Comparison of ENCODE assay signal across 15 cellular contexts in the genomic region with DNA sequence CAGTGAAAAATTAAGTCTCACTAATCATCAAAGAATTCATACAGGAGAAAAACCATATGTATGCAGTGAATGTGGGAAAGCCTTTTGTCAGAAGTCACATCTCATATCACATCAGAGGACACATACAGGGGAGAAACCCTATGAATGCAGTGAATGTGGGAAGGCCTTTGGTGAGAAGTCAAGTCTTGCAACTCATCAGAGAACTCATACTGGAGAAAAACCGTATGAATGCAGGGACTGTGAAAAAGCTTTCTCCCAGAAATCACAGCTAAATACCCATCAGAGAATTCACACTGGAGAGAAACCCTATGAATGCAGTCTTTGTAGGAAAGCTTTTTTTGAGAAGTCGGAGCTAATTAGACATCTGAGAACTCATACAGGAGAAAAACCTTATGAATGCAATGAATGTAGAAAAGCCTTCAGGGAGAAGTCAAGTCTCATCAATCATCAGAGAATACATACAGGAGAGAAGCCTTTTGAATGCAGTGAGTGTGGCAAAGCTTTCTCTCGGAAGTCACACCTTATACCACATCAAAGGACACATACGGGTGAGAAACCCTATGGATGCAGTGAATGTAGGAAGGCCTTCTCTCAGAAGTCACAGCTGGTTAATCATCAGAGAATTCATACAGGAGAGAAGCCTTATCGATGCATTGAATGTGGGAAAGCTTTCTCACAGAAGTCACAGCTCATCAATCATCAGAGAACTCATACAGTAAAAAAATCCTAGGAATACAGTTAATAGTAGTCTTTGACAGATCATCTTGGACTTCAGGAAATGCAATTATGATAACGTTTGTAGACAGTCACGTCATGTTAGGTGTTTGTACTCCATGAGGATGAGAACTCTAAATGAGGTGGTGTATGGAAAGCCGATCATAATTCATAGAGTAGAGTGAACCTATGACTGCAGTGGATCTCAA. TPM values are rescaled to one million over a fixed set of nuclear protein-coding genes. Genes with fewer than 3 reads are reported as not detected.
A peak's percentile ranks its signal among the peaks of the same experiment; 100 is the strongest.
DNase-seq lines count a peak whose midpoint lies in the region; ATAC-seq, FAIRE-seq and TF ChIP-seq lines count a peak whose summit lies in the region.
"Had no signal": no experiment of that assay in that cellular context is flagged by ENCODE, and none has a peak within 500 bp of the region (broad histone marks: within the 10 kb centered on the region; RNA-seq: fewer than 3 reads in every experiment).

No MANE protein-coding gene starts in this region.

- no peak for ATAC-seq in memory B cell (ENCODE audit: low read depth)
- no peak for ATAC-seq in HG02642 (IDR thresholded peaks at IDR 0.05; ENCODE audit: poor library complexity, unreplicated experiment)
- ATAC-seq: naive thymus-derived CD8-positive, alpha-beta T cell had no signal

- H3K4me3 Mint-ChIP-seq in astrocyte (ENCODE audit: unreplicated experiment) (no peak overlapping the region), memory B cell (no peak overlapping the region)

- H3K27me3 ChIP-seq in astrocyte (ENCODE audit: insufficient read depth, low read length): no peaks in the 10 kb centered on the region

- peaks cover 29% of the 10 kb centered on the region for H3K36me3 ChIP-seq in astrocyte (ENCODE audit: insufficient read depth, low read length)

- TF ChIP-seq CTCF in astrocyte (IDR thresholded peaks at IDR 0.05; ENCODE audit: insufficient read depth, low read depth, low read length): no peak
- TF ChIP-seq CTCF in foreskin fibroblast (IDR thresholded peaks at IDR 0.05; ENCODE audit: low read depth, low read length): no peak

- H3K27me3 Mint-ChIP-seq in astrocyte (ENCODE audit: low read depth, unreplicated experiment) (no peaks in the 10 kb centered on the region), memory B cell (no peaks in the 10 kb centered on the region)
- H3K27me3 Mint-ChIP-seq: naive thymus-derived CD8-positive, alpha-beta T cell had no signal

- FAIRE-seq in H54 (lab: Jason Lieb, UNC): peak; percentile 23
- FAIRE-seq in astrocyte (lab: Jason Lieb, UNC): peak; percentile 13

- H2AFZ ChIP-seq in astrocyte (ENCODE audit: low read depth, low read length): no peak overlapping the region

- H3K27ac Mint-ChIP-seq in astrocyte (ENCODE audit: unreplicated experiment) (no peak overlapping the region), memory B cell (peak overlapping the region; percentile 20)

- H3K79me2 ChIP-seq in astrocyte (ENCODE audit: insufficient read depth, low read length): no peaks in the 10 kb centered on the region

- TF ChIP-seq POLR2A in H54 (IDR thresholded peaks at IDR 0.05; ENCODE audit: low read depth, low read length): no peak

- no peak overlapping the region for H3K4me2 ChIP-seq in astrocyte (ENCODE audit: low read length)

- H3K4me3 ChIP-seq in astrocyte (ENCODE audit: insufficient read depth, low read depth, low read length): no peak overlapping the region
- no peak overlapping the region for H3K4me3 ChIP-seq in foreskin fibroblast (ENCODE audit: low read depth in 1 of 2, low read length in 2 of 2)

- peaks cover 86% of the 10 kb centered on the region for H3K9me3 Mint-ChIP-seq in astrocyte (ENCODE audit: unreplicated experiment)
- H3K9me3 Mint-ChIP-seq in memory B cell: peaks cover 21% of the 10 kb centered on the region

- H3K36me3 Mint-ChIP-seq in astrocyte (ENCODE audit: low read depth, unreplicated experiment): peaks cover 78% of the 10 kb centered on the region
- H3K36me3 Mint-ChIP-seq in memory B cell: peaks cover 42% of the 10 kb centered on the region

- H3K9ac ChIP-seq in astrocyte (ENCODE audit: low read length): no peak overlapping the region

- DNase-seq in CD1c-positive myeloid dendritic cell (ENCODE audit: extremely low spot score) (peak; percentile 2), H54 (ENCODE audit: insufficient read length, low spot score) (no peak), astrocyte (ENCODE audit: low read depth) (no peak), memory B cell (ENCODE audit: low spot score in 2 of 2) (no peak), foreskin fibroblast (no peak), AG08395 (ENCODE audit: low spot score) (no peak), UCSD-AML1 (lab: John Stamatoyannopoulos, UW; ENCODE audit: unreplicated experiment) (no peak)
- DNase-seq: activated CD4-positive, CD25-positive, alpha-beta regulatory T cell; activated T-cell treated with anti-CD3 and anti-CD28 coated beads, Interleukin-2, amount 50 U/mL, for 48 hours; stimulated activated CD4-positive, alpha-beta T cell treated with anti-CD3 and anti-CD28 coated beads, Interleukin-15, amount 100 ng/mL, for 24 hours; stimulated activated naive CD4-positive, alpha-beta T cell treated with Interleukin-2 at 50 U/mL for 16 hours had no signal

- no peaks in the 10 kb centered on the region for H4K20me1 ChIP-seq in astrocyte (ENCODE audit: insufficient read depth, low read length)

- no peaks in the 10 kb centered on the region for H3K4me1 ChIP-seq in astrocyte (ENCODE audit: insufficient read depth, low read length)

- H3K9me3 ChIP-seq in astrocyte (ENCODE audit: insufficient read depth, low read depth, low read length): peaks cover 79% of the 10 kb centered on the region

- no peak overlapping the region for H3K27ac ChIP-seq in astrocyte (ENCODE audit: low read depth, low read length)
- H3K27ac ChIP-seq: HL-60, RWPE1 had no signal

- H3K4me1 Mint-ChIP-seq in astrocyte (ENCODE audit: low read depth, unreplicated experiment) (no peaks in the 10 kb centered on the region), memory B cell (no peaks in the 10 kb centered on the region)
- H3K4me1 Mint-ChIP-seq: naive thymus-derived CD8-positive, alpha-beta T cell had no signal

RNA-seq across cellular contexts. Expression of a gene that starts 21.2 kb away (rescaled TPM):
- total RNA-seq in astrocyte: 28.7 and 33.7 TPM in 2 replicates

RNA-seq across cellular contexts. Expression of a gene that starts 22.3 kb away (rescaled TPM):
- 17.2 and 17.6 TPM in 2 replicates for total RNA-seq in astrocyte
